1 cellular context compared by ENCODE assay signal in genomic region chr2:112259509-112260294, GRCh38.
TF ChIP-seq lines count a peak whose summit lies in the region.

No MANE protein-coding gene starts in this region.

TF ChIP-seq in HepG2, 621 proteins besides CTCF, POLR2A, EP300 and RAD21 (continues in another document):
- TF ChIP-seq KMT2A (CRISPR knock-in tag; IDR thresholded peaks at IDR 0.05) (peak; percentile 73), ZNF414 (CRISPR knock-in tag; IDR thresholded peaks at IDR 0.05) (0 out of 2 replicates have a peak, but pooled peaks have one; percentile 54), ZBTB42 (CRISPR knock-in tag; IDR thresholded peaks at IDR 0.05) (no peak), RELA (CRISPR knock-in tag; IDR thresholded peaks at IDR 0.05) (0 out of 2 replicates have a peak, but pooled peaks have one; percentile 62), TBX3 (IDR thresholded peaks at IDR 0.05; ENCODE audit: borderline replicate concordance) (no peak), ZNF570 (CRISPR knock-in tag; IDR thresholded peaks at IDR 0.05; ENCODE audit: borderline replicate concordance) (no peak), PHF8 (CRISPR knock-in tag; IDR thresholded peaks at IDR 0.05) (peak; percentile 50; the same call in 1 of the 2 replicates), ZNF552 (CRISPR knock-in tag; IDR thresholded peaks at IDR 0.05; ENCODE audit: borderline replicate concordance) (no peak), MED1 (CRISPR knock-in tag; IDR thresholded peaks at IDR 0.05) (peak; percentile 25; the same call in 1 of the 2 replicates), THAP9 (CRISPR knock-in tag; IDR thresholded peaks at IDR 0.05; ENCODE audit: borderline replicate concordance) (peak; percentile 63; the same call in 1 of the 2 replicates), ZFP36L1 (CRISPR knock-in tag; IDR thresholded peaks at IDR 0.05) (no peak), ZNF773 (CRISPR knock-in tag; IDR thresholded peaks at IDR 0.05; ENCODE audit: borderline replicate concordance) (no peak), THRA (CRISPR knock-in tag; IDR thresholded peaks at IDR 0.05; ENCODE audit: borderline replicate concordance) (peak; percentile 31; the same call in 1 of the 2 replicates), PHF5A (CRISPR knock-in tag; IDR thresholded peaks at IDR 0.05; ENCODE audit: low read depth, unreplicated experiment) (peak; percentile 47), ZNF446 (CRISPR knock-in tag; IDR thresholded peaks at IDR 0.05) (no peak), IRF2 (CRISPR knock-in tag; IDR thresholded peaks at IDR 0.05) (peak; percentile 78), SYNCRIP (IDR thresholded peaks at IDR 0.05; ENCODE audit: insufficient read depth, low read depth, low read length) (no peak), NFYB (CRISPR knock-in tag; IDR thresholded peaks at IDR 0.05) (no peak), CEBPZ (IDR thresholded peaks at IDR 0.05; ENCODE audit: low read length) (no peak), ZNF562 (CRISPR knock-in tag; IDR thresholded peaks at IDR 0.05; ENCODE audit: borderline replicate concordance) (no peak), HMGXB3 (CRISPR knock-in tag; IDR thresholded peaks at IDR 0.05; ENCODE audit: borderline replicate concordance) (peak; percentile 56; the same call in 1 of the 2 replicates), MTERF4 (CRISPR knock-in tag; IDR thresholded peaks at IDR 0.05) (no peak), ZBTB26 (CRISPR knock-in tag; IDR thresholded peaks at IDR 0.05; ENCODE audit: borderline replicate concordance) (peak; percentile 40; the same call in 1 of the 2 replicates), ZNF841 (CRISPR knock-in tag; IDR thresholded peaks at IDR 0.05; ENCODE audit: borderline replicate concordance) (no peak), SIN3B (IDR thresholded peaks at IDR 0.05; ENCODE audit: low read length) (no peak; the same call in 1 of the 2 replicates), PAWR (CRISPR knock-in tag; IDR thresholded peaks at IDR 0.05; ENCODE audit: borderline replicate concordance) (no peak), ELF3 (CRISPR knock-in tag; IDR thresholded peaks at IDR 0.05) (peak; percentile 66; the same call in 1 of the 2 replicates), ARNT2 (CRISPR knock-in tag; IDR thresholded peaks at IDR 0.05; ENCODE audit: low read depth) (no peak), ZNF343 (CRISPR knock-in tag; IDR thresholded peaks at IDR 0.05) (no peak), HMGXB4 (CRISPR knock-in tag; IDR thresholded peaks at IDR 0.05; ENCODE audit: borderline replicate concordance in 1 of 2, low read depth in 1 of 2) (peak; percentile 91 to 94), HOXA5 (CRISPR knock-in tag; IDR thresholded peaks at IDR 0.05) (no peak), NR2F1 (CRISPR knock-in tag; IDR thresholded peaks at IDR 0.05) (no peak; a peak in 1 of 4 replicates), ARID4A (CRISPR knock-in tag; IDR thresholded peaks at IDR 0.05; ENCODE audit: borderline replicate concordance) (peak; percentile 62), AGO2 (optimal IDR thresholded peaks at IDR 0.05; ENCODE audit: low read depth, low read length) (no peak), SP140L (CRISPR knock-in tag; IDR thresholded peaks at IDR 0.05; ENCODE audit: borderline replicate concordance) (0 out of 2 replicates have a peak, but pooled peaks have one; percentile 66), RCOR2 (CRISPR knock-in tag; IDR thresholded peaks at IDR 0.05) (no peak), FOXC1 (CRISPR knock-in tag; IDR thresholded peaks at IDR 0.05; ENCODE audit: borderline replicate concordance) (peak; percentile 85)
